22 cellular contexts compared by ENCODE assay signal in the genomic region with DNA sequence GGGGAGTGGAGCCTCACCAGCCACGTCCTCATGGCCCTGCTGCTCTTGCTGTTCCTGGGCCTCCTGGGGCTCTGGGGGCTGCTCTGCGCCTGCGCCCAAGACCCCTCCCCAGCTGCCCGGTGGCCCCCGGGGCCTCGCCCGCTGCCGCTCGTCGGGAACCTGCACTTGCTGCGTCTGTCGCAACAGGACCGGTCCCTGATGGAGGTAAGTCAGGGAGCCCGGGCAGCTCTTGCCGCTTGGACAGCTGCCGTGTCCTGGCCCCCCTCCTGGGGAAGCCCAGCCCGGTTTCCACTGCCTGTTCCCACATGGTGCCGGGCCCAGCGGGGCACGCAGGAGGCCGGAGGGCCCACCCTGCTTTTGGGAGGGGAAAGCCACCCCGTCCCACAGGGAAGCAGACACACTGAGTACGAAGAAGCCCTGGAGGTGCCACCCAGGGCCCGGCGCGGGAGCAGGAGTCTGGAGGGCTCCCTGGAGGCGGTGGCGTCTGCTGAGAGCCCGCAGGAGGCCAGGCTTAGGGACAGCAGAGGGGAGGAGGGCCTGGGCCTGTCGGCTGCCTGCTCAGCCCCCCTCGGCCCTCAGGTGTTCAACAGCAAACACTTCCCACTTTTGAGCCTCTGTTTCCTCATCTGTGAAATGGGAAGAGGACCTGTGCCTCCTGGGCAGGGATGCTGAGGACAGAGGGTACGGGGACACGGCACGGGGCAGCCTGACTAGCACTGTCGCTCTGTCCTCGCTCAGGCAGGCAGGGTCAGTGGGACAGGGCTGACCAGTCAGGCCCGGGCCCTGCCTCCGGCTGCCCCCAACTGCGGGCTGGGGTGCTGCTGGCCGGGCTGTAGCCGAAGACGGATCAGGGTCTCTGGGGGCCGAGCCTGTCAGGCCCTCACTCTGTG. TPM values are rescaled to one million over a fixed set of nuclear protein-coding genes. Genes with fewer than 3 reads are reported as not detected.
"Had no signal": no experiment of that assay in that cellular context is flagged by ENCODE, and none has a peak within 500 bp of the region (broad histone marks: within the 10 kb centered on the region; RNA-seq: fewer than 3 reads in every experiment).

No MANE protein-coding gene starts in this region.

- H3K4me3 ChIP-seq: esophagus squamous epithelium, left ventricle myocardium inferior, right atrium auricular region, upper lobe of left lung had no signal

- H3K27ac ChIP-seq: left ventricle myocardium inferior, right atrium auricular region, upper lobe of left lung had no signal

- H3K36me3 Mint-ChIP-seq: activated naive CD8-positive, alpha-beta T cell; memory B cell; natural killer cell had no signal

- DNase-seq: activated CD4-positive, alpha-beta T cell treated with anti-CD3 and anti-CD28 coated beads, Interleukin-2, amount 50 U/mL, for 1 hour; activated CD8-positive, alpha-beta memory T cell treated with anti-CD3 and anti-CD28 coated beads for 24 hours; activated gamma-delta T cell treated with Interleukin-2 at 50 U/mL for 16 hours; amniotic stem cell; esophagus squamous epithelium; hypothalamus; kidney; left ventricle myocardium inferior; natural killer cell; small intestine; stimulated activated CD4-positive, alpha-beta T cell treated with anti-CD3 and anti-CD28 coated beads, Interleukin-4, amount 100 ng/mL, for 24 hours; stimulated activated naive CD8-positive, alpha-beta T cell treated with anti-CD3 and anti-CD28 coated beads, Interleukin-15, Interleukin-2, amounts not matched to agents 100 U/mL and 50 U/mL, for 24 hours had no signal

- H3K9me3 Mint-ChIP-seq: memory B cell; natural killer cell; T-helper 2 cell treated with Interferon-gamma antibody and Interleukin-4, amounts not matched to agents 5 μg/mL and 100 μg/mL, for 36 hours had no signal

- H3K9me3 ChIP-seq: esophagus squamous epithelium, left ventricle myocardium inferior, right atrium auricular region, upper lobe of left lung had no signal

- H3K4me3 Mint-ChIP-seq: activated naive CD8-positive, alpha-beta T cell; memory B cell; natural killer cell; T-helper 2 cell treated with Interferon-gamma antibody and Interleukin-4, amounts not matched to agents 5 μg/mL and 100 μg/mL, for 36 hours had no signal

- FAIRE-seq: endometrium, kidney, small intestine had no signal

- H3K36me3 ChIP-seq: esophagus squamous epithelium, left ventricle myocardium inferior, right atrium auricular region, upper lobe of left lung had no signal

- H3K27me3 ChIP-seq: right atrium auricular region had no signal

- H3K4me1 Mint-ChIP-seq: natural killer cell had no signal

- H3K27ac Mint-ChIP-seq: activated naive CD8-positive, alpha-beta T cell; memory B cell; natural killer cell; T-helper 2 cell treated with Interferon-gamma antibody and Interleukin-4, amounts not matched to agents 5 μg/mL and 100 μg/mL, for 36 hours had no signal

RNA-seq across cellular contexts. Expression of gene CYP2W1, which starts 0.4 kb away (rescaled TPM):
- total RNA-seq: cardiac septum, glomerular endothelial cell, left ventricle myocardium inferior, natural killer cell, posterior vena cava, right atrium auricular region, temporal lobe, upper lobe of left lung had no signal
